ENCODE assay signal across 8 cellular contexts in genomic region chr5:37554938-37555337, GRCh38.
DNase-seq lines count a peak whose midpoint lies in the region; ATAC-seq and TF ChIP-seq lines count a peak whose summit lies in the region.

No MANE protein-coding gene starts in this region.

- no peaks in the 10 kb centered on the region for H3K27me3 ChIP-seq in SU-DHL-6 (ENCODE audit: low read length)

- H3K4me3 ChIP-seq in HFF-Myc (replicated peaks; ENCODE audit: low read depth, low read length) (no peak overlapping the region), SU-DHL-6 (ENCODE audit: insufficient read depth, low read length, poor library complexity, severe bottlenecking) (no peak overlapping the region)

- no peaks in the 10 kb centered on the region for H3K79me2 ChIP-seq in SU-DHL-6 (ENCODE audit: insufficient read depth, low read length)

- TF ChIP-seq CTCF in HFF-Myc (IDR thresholded peaks at IDR 0.05; ENCODE audit: low read depth, low read length, missing control alignments) (peak; percentile 58), SU-DHL-6 (IDR thresholded peaks at IDR 0.05; ENCODE audit: insufficient read depth, low read length, poor library complexity, severe bottlenecking) (peak; percentile 57)

- H3K27ac ChIP-seq in SU-DHL-6 (ENCODE audit: low read depth, low read length): no peak overlapping the region

- H2AFZ ChIP-seq in SU-DHL-6 (ENCODE audit: low read depth, low read length, severe bottlenecking): no peak overlapping the region

- H3K36me3 ChIP-seq in SU-DHL-6 (ENCODE audit: low read length): no peaks in the 10 kb centered on the region

- H3K9me2 ChIP-seq in SU-DHL-6 (replicated peaks; ENCODE audit: insufficient read depth, low read length): no peaks in the 10 kb centered on the region

- DNase-seq in D341Med (ENCODE audit: low spot score) (peak; percentile 31), HFF-Myc (ENCODE audit: extremely low read depth, low read depth) (no peak), left lobe of liver (ENCODE audit: low spot score) (no peak), NCI-H187 (lab: John Stamatoyannopoulos, UW) (no peak)
- DNase-seq in activated CD8-positive, alpha-beta memory T cell treated with anti-CD3 and anti-CD28 coated beads, Interleukin-2, amount 50 U/mL, for 48 hours: no peak
- no peak for DNase-seq in activated CD8-positive, alpha-beta memory T cell treated with anti-CD3 and anti-CD28 coated beads, Interleukin-2, amount 50 U/mL, for 4 hours

- peak; percentile 75 for ATAC-seq in left lobe of liver
- no peak for ATAC-seq in HG02852 (IDR thresholded peaks at IDR 0.05; ENCODE audit: unreplicated experiment)

- no peaks in the 10 kb centered on the region for H4K20me1 ChIP-seq in SU-DHL-6 (ENCODE audit: low read depth, low read length)

- 0 out of 2 replicates have a peak, but pooled peaks cover 3% of the 10 kb centered on the region for H3K9me3 ChIP-seq in SU-DHL-6 (ENCODE audit: insufficient read depth, low read length)

- H3K9ac ChIP-seq in SU-DHL-6 (ENCODE audit: low read length): no peak overlapping the region

- H3K4me2 ChIP-seq in SU-DHL-6 (ENCODE audit: low read depth, low read length, poor library complexity, severe bottlenecking): no peak overlapping the region

- no peaks in the 10 kb centered on the region for H3F3A ChIP-seq in SU-DHL-6 (ENCODE audit: insufficient read depth)
